8 cellular contexts compared by ENCODE assay signal in genomic region chr17:7988750-7989178, GRCh38. TPM values are rescaled to one million over a fixed set of nuclear protein-coding genes. Genes with fewer than 3 reads are reported as not detected.
A peak's percentile ranks its signal among the peaks of the same experiment; 100 is the strongest.
DNase-seq lines count a peak whose midpoint lies in the region; ATAC-seq and TF ChIP-seq lines count a peak whose summit lies in the region.

No MANE protein-coding gene starts in this region.

- no peak overlapping the region for H3K4me3 ChIP-seq in NB4 (ENCODE audit: low read depth, low read length)

- ATAC-seq in GM21576 (IDR thresholded peaks at IDR 0.05; ENCODE audit: unreplicated experiment), result no peak

- peaks cover 30% of the 10 kb centered on the region for H3K4me1 Mint-ChIP-seq in brain

- DNase-seq in NOMO-1 (lab: John Stamatoyannopoulos, UW; ENCODE audit: unreplicated experiment in 2 of 2), result peak; percentile 30 to 76
- DNase-seq in NOMO-1 treated with dmso at 0.1 percent for 144 hours (lab: John Stamatoyannopoulos, UW; ENCODE audit: unreplicated experiment), result no peak
- peak; percentile 84 for DNase-seq in NB4 (ENCODE audit: low read depth)
- DNase-seq in SK-MEL-5 (ENCODE audit: low read depth, low spot score), result peak; percentile 92
- DNase-seq in iris pigment epithelial cell (ENCODE audit: low read depth), result peak; percentile 81
- peak; percentile 56 for DNase-seq in stimulated activated CD4-positive, alpha-beta T cell treated with anti-CD3 and anti-CD28 coated beads, Interleukin-2, amount 100 ng/mL, for 4 hours (ENCODE audit: low read depth)

- H3K4me3 Mint-ChIP-seq in brain, result peak overlapping the region; percentile 52 to 81 (median 77)

- peaks cover 0 to 4% (median 0%) of the 10 kb centered on the region in 5 experiments for H3K9me3 Mint-ChIP-seq in brain

- H3K27ac Mint-ChIP-seq in brain, result peak overlapping the region; percentile 73 to 91 (median 81)

- in situ Hi-C loops in SK-MEL-5 (cut with HindIII; ENCODE audit: low pct_unique_long_range_greater_than_20kb, low sequenced_read_pairs), result no loop called here

- no peaks in the 10 kb centered on the region for H3K36me3 Mint-ChIP-seq in brain

- TF ChIP-seq CTCF in NB4 (IDR thresholded peaks at IDR 0.05; ENCODE audit: low read depth, low read length) (peak; percentile 21), brain (conservative IDR thresholded peaks at IDR 0.05) (peak; percentile 66 to 76)

- peaks cover 6% of the 10 kb centered on the region for H3K27me3 Mint-ChIP-seq in brain

- TF ChIP-seq POLR2A in NB4 (IDR thresholded peaks at IDR 0.05; ENCODE audit: extremely low read depth, insufficient read length), result no peak

RNA-seq across cellular contexts. Expression of gene GUCY2D, which starts 13.7 kb away (rescaled TPM):
- not detected in 2 replicates for total RNA-seq in SK-MEL-5 (2014; rRNA removed; shearing (Covaris generic))
- polyA plus RNA-seq in SK-MEL-5 (2015; cell fraction: cytosol; rRNA removed), result not detected in 2 replicates
- not detected in 2 replicates for polyA plus RNA-seq in SK-MEL-5 (2015; cell fraction: nucleus; rRNA removed)
- polyA plus RNA-seq in brain (ENCODE audit: insufficient read depth, low read depth, low replicate concordance), result not detected

RNA-seq across cellular contexts. Expression of gene ALOX15B, which starts 50.1 kb away (rescaled TPM):
- total RNA-seq in SK-MEL-5 (2014; rRNA removed; shearing (Covaris generic)), result 0.16 and 0.26 TPM in 2 replicates
- 0.21 and 0.86 TPM in 2 replicates for polyA plus RNA-seq in SK-MEL-5 (2015; cell fraction: cytosol; rRNA removed)
- 1.3 TPM in 2 replicates for polyA plus RNA-seq in SK-MEL-5 (2015; cell fraction: nucleus; rRNA removed)
- polyA plus RNA-seq in brain (ENCODE audit: insufficient read depth, low read depth, low replicate concordance), result 0.12 TPM

RNA-seq across cellular contexts. Expression of gene CNTROB, which starts 56.8 kb away (rescaled TPM):
- total RNA-seq in SK-MEL-5 (2014; rRNA removed; shearing (Covaris generic)), result 11.9 and 17.3 TPM in 2 replicates
- polyA plus RNA-seq in SK-MEL-5 (2015; cell fraction: cytosol; rRNA removed), result 20.4 and 22.6 TPM in 2 replicates
- polyA plus RNA-seq in SK-MEL-5 (2015; cell fraction: nucleus; rRNA removed), result 157 and 179 TPM in 2 replicates
- polyA plus RNA-seq in brain (ENCODE audit: insufficient read depth, low read depth, low replicate concordance), result 42.7 TPM

RNA-seq across cellular contexts. Expression of gene TRAPPC1, which starts 57.0 kb away (rescaled TPM):
- total RNA-seq in SK-MEL-5 (2014; rRNA removed; shearing (Covaris generic)), result 22.1 and 27.3 TPM in 2 replicates
- 144 and 179 TPM in 2 replicates for polyA plus RNA-seq in SK-MEL-5 (2015; cell fraction: cytosol; rRNA removed)
- 26.4 and 28.8 TPM in 2 replicates for polyA plus RNA-seq in SK-MEL-5 (2015; cell fraction: nucleus; rRNA removed)
- 236 TPM for polyA plus RNA-seq in brain (ENCODE audit: insufficient read depth, low read depth, low replicate concordance)

RNA-seq across cellular contexts. Expression of gene KCNAB3, which starts 59.1 kb away (rescaled TPM):
- total RNA-seq in SK-MEL-5 (2014; rRNA removed; shearing (Covaris generic)), result 0.21 and 0.37 TPM in 2 replicates
- 0.08 and 0.41 TPM in 2 replicates for polyA plus RNA-seq in SK-MEL-5 (2015; cell fraction: cytosol; rRNA removed)
- polyA plus RNA-seq in SK-MEL-5 (2015; cell fraction: nucleus; rRNA removed), result 15.7 and 20.2 TPM in 2 replicates
- polyA plus RNA-seq in brain (ENCODE audit: insufficient read depth, low read depth, low replicate concordance), result 7.5 TPM
